In genomic region chr5:126538579-126538978, GRCh38 we compare ENCODE assay signal across 16 cellular contexts. TPM values are rescaled to one million over a fixed set of nuclear protein-coding genes. Genes with fewer than 3 reads are reported as not detected.
DNase-seq lines count a peak whose midpoint lies in the region; ATAC-seq and TF ChIP-seq lines count a peak whose summit lies in the region.
"Had no signal": no experiment of that assay in that cellular context is flagged by ENCODE, and none has a peak within 500 bp of the region (broad histone marks: within the 10 kb centered on the region; RNA-seq: fewer than 3 reads in every experiment).

No MANE protein-coding gene starts in this region.

- no peak overlapping the region for H2AFZ ChIP-seq in GM23248

- no peak overlapping the region for H3K4me3 Mint-ChIP-seq in endothelial cell (ENCODE audit: unreplicated experiment)
- H3K4me3 Mint-ChIP-seq: activated naive CD8-positive, alpha-beta T cell treated with anti-CD3 and anti-CD28 coated beads, Interleukin-2, amount 10 ng/mL, durations not matched to agents 7 days and 5 days; activated T-helper 1 cell treated with anti-CD3 and anti-CD28 coated beads, Interleukin-12 subunit alpha, Interleukin-12 subunit beta, Interleukin-2, Interleukin-4 antibody, amounts not matched to agents 30 ng/mL and 10 ng/mL and 1 ng/mL, durations not matched to agents 14 hours and 24 hours and 36 hours had no signal

- intact Hi-C loops in sigmoid colon (cut with DNase I): loop anchor here (5.0 kb wide), 4 partner anchors 46 to 116 kb away; partner anchors contain the start of genes ALDH7A1 and GRAMD2B

- peaks cover 7% of the 10 kb centered on the region for H3K27me3 Mint-ChIP-seq in endothelial cell (ENCODE audit: unreplicated experiment)

- WGBS in GM23248 (ENCODE audit: low coverage in 1 of 2, low lambda C conversion rate in 2 of 2, missing lambda C conversion rate in 2 of 2), 2 experiments: 69 to 84% methylated on average over 1 of the region's 1 CpG
- WGBS in sigmoid colon, 2 donors: 19 to 58% methylated on average over 1 of the region's 1 CpG

- peak overlapping the region; percentile 53 for H3K9ac ChIP-seq in GM23248

- in situ Hi-C loops in GM23248 (cut with MboI): loop anchor here (5.0 to 25.0 kb wide), 2 partner anchors 196 to 526 kb away; no protein-coding TSS in a partner anchor

- H3K27me3 ChIP-seq in GM23248 (replicated peaks; ENCODE audit: insufficient read depth) (no peaks in the 10 kb centered on the region), SJSA1 (replicated peaks) (no peaks in the 10 kb centered on the region), sigmoid colon (no peaks in the 10 kb centered on the region)
- H3K27me3 ChIP-seq: cardiac muscle cell, neutrophil, SJCRH30 had no signal

- H3K9me2 ChIP-seq in GM23248 (ENCODE audit: insufficient read depth): no peaks in the 10 kb centered on the region

- H3K4me1 ChIP-seq in GM23248 (ENCODE audit: insufficient read depth) (peaks cover 3% of the 10 kb centered on the region; the same call in 1 of the 2 replicates), SJSA1 (replicated peaks) (peaks cover 16% of the 10 kb centered on the region), sigmoid colon (peaks cover 0 to 15% (median 9%) of the 10 kb centered on the region in 4 donors)
- H3K4me1 ChIP-seq: HAP-1 had no signal

- DNase-seq in GM23248 (no peak), SJSA1 (ENCODE audit: low read depth in 1 of 2, low spot score in 2 of 2) (no peak), endothelial cell (ENCODE audit: low spot score) (no peak), sigmoid colon (no peak), A172 (ENCODE audit: low spot score) (no peak), GM19238 (ENCODE audit: insufficient read length, low spot score) (no peak)
- DNase-seq: activated CD4-positive, CD25-positive, alpha-beta regulatory T cell treated with anti-CD3 and anti-CD28 coated beads, Interleukin-2, amount 50 U/mL, for 72 hours; activated naive CD8-positive, alpha-beta T cell treated with anti-CD3 and anti-CD28 coated beads, Interleukin-2, amount 10 ng/mL, durations not matched to agents 7 days and 5 days; stimulated activated naive CD8-positive, alpha-beta T cell treated with anti-CD3 and anti-CD28 coated beads, Interleukin-15, Interleukin-2, amounts not matched to agents 100 U/mL and 50 U/mL, for 24 hours had no signal

- H3K36me3 Mint-ChIP-seq in endothelial cell (ENCODE audit: low read depth, unreplicated experiment): no peaks in the 10 kb centered on the region
- H3K36me3 Mint-ChIP-seq: activated naive CD8-positive, alpha-beta T cell treated with anti-CD3 and anti-CD28 coated beads, Interleukin-2, amount 10 ng/mL, durations not matched to agents 7 days and 5 days had no signal

- H3K4me1 Mint-ChIP-seq in endothelial cell (ENCODE audit: unreplicated experiment): peaks cover 33% of the 10 kb centered on the region

- no peaks in the 10 kb centered on the region for H3K9me3 Mint-ChIP-seq in endothelial cell (ENCODE audit: unreplicated experiment)
- H3K9me3 Mint-ChIP-seq: activated naive CD8-positive, alpha-beta T cell treated with anti-CD3 and anti-CD28 coated beads, Interleukin-2, amount 10 ng/mL, durations not matched to agents 7 days and 5 days; activated T-helper 1 cell treated with anti-CD3 and anti-CD28 coated beads, Interleukin-12 subunit alpha, Interleukin-12 subunit beta, Interleukin-2, Interleukin-4 antibody, amounts not matched to agents 30 ng/mL and 10 ng/mL and 1 ng/mL, durations not matched to agents 14 hours and 24 hours and 36 hours had no signal

- no peaks in the 10 kb centered on the region for H3K79me2 ChIP-seq in GM23248 (ENCODE audit: insufficient read depth)

- H4K20me1 ChIP-seq in GM23248 (ENCODE audit: insufficient read depth): no peaks in the 10 kb centered on the region

- H3K27ac ChIP-seq in GM23248: peak overlapping the region; percentile 53
- H3K27ac ChIP-seq in SJSA1: peak overlapping the region; percentile 70
- H3K27ac ChIP-seq in sigmoid colon: peak overlapping the region; percentile 10 to 71 (median 50)
- H3K27ac ChIP-seq: cardiac muscle cell, neutrophil, SJCRH30 had no signal

- no peaks in the 10 kb centered on the region for H3F3A ChIP-seq in GM23248 (ENCODE audit: insufficient read depth)

- H3K27ac Mint-ChIP-seq in endothelial cell (ENCODE audit: unreplicated experiment): peak overlapping the region; percentile 72
- H3K27ac Mint-ChIP-seq: activated naive CD8-positive, alpha-beta T cell treated with anti-CD3 and anti-CD28 coated beads, Interleukin-2, amount 10 ng/mL, durations not matched to agents 7 days and 5 days; activated T-helper 1 cell treated with anti-CD3 and anti-CD28 coated beads, Interleukin-12 subunit alpha, Interleukin-12 subunit beta, Interleukin-2, Interleukin-4 antibody, amounts not matched to agents 30 ng/mL and 10 ng/mL and 1 ng/mL, durations not matched to agents 14 hours and 24 hours and 36 hours had no signal

- H3K4me2 ChIP-seq in GM23248 (ENCODE audit: unreplicated experiment): no peak overlapping the region

- H3K36me3 ChIP-seq in GM23248 (ENCODE audit: low read depth) (no peaks in the 10 kb centered on the region), SJSA1 (peaks cover 4% of the 10 kb centered on the region; the same call in 1 of the 2 replicates), sigmoid colon (no peaks in the 10 kb centered on the region)
- H3K36me3 ChIP-seq: cardiac muscle cell, HAP-1, neutrophil, SJCRH30 had no signal

- ATAC-seq in GM21367 (IDR thresholded peaks at IDR 0.05; ENCODE audit: unreplicated experiment) (no peak), HG02571 (IDR thresholded peaks at IDR 0.05; ENCODE audit: unreplicated experiment) (no peak)

- TF ChIP-seq POLR2A in sigmoid colon (IDR thresholded peaks at IDR 0.05): no peak

- no peak for TF ChIP-seq EP300 in sigmoid colon (IDR thresholded peaks at IDR 0.05)

- no peak overlapping the region for H3K4me3 ChIP-seq in GM23248
- H3K4me3 ChIP-seq in SJSA1: no peak overlapping the region
- H3K4me3 ChIP-seq in sigmoid colon: no peak overlapping the region
- H3K4me3 ChIP-seq: cardiac muscle cell, HAP-1, SJCRH30 had no signal

- TF ChIP-seq CTCF in endothelial cell (IDR thresholded peaks at IDR 0.05; ENCODE audit: unreplicated experiment) (no peak), sigmoid colon (IDR thresholded peaks at IDR 0.05) (no peak)

- H3K9me3 ChIP-seq in GM23248 (ENCODE audit: low read depth) (no peaks in the 10 kb centered on the region), SJSA1 (replicated peaks) (no peaks in the 10 kb centered on the region), sigmoid colon (no peaks in the 10 kb centered on the region)
- H3K9me3 ChIP-seq: HAP-1, neutrophil, SJCRH30 had no signal

RNA-seq across cellular contexts. Expression of gene ALDH7A1, which starts 56.4 kb away (rescaled TPM):
- 41.3 and 45.8 TPM in 2 replicates for total RNA-seq in GM23248 (2014; rRNA removed; shearing (Covaris generic))
- 108 and 113 TPM in 2 replicates for polyA plus RNA-seq in GM23248 (2016; fragmentation: Nextera tagmentation; extraction: Ambion mirVana)
- total RNA-seq in SJSA1 (2014; rRNA removed; shearing (Covaris generic)): 32.9 and 55.0 TPM in 2 replicates
- total RNA-seq in endothelial cell (ENCODE audit: unreplicated experiment): 76.6 TPM
- total RNA-seq in sigmoid colon: 10 to 100 TPM; 16.0 to 22.2 (median 17.8) TPM
- 10 to 100 TPM; 26.4 to 37.0 (median 31.5) TPM for polyA plus RNA-seq in sigmoid colon
- 23.3 and 42.4 TPM in 2 replicates for total RNA-seq in A172 (2014; rRNA removed; shearing (Covaris generic))
